ENCODE assay signal across 12 cellular contexts in genomic region chr6:37491161-37491829, GRCh38. TPM values are rescaled to one million over a fixed set of nuclear protein-coding genes. Genes with fewer than 3 reads are reported as not detected.
DNase-seq lines count a peak whose midpoint lies in the region; ATAC-seq, FAIRE-seq and TF ChIP-seq lines count a peak whose summit lies in the region.
"Had no signal": no experiment of that assay in that cellular context is flagged by ENCODE, and none has a peak within 500 bp of the region (broad histone marks: within the 10 kb centered on the region; RNA-seq: fewer than 3 reads in every experiment).

No MANE protein-coding gene starts in this region.

- no peak for DNase-seq in stimulated activated naive CD8-positive, alpha-beta T cell treated with anti-CD3 and anti-CD28 coated beads, Interleukin-15, Interleukin-2, amounts not matched to agents 100 U/mL and 50 U/mL, for 24 hours
- DNase-seq in activated CD4-positive, alpha-beta memory T cell treated with anti-CD3 and anti-CD28 coated beads for 36 hours, result peak; percentile 39
- DNase-seq in left lobe of liver (ENCODE audit: low spot score) (peak; percentile 69), stomach (peak; percentile 43), H54 (ENCODE audit: insufficient read length, low spot score) (no peak), NOMO-1 treated with DMSO at 0.1 percent for 48 hours (lab: John Stamatoyannopoulos, UW; ENCODE audit: unreplicated experiment) (no peak)
- no peak for DNase-seq in stimulated activated CD4-positive, alpha-beta T cell treated with anti-CD3 and anti-CD28 coated beads, Interleukin-4, amount 100 ng/mL, for 4 hours
- DNase-seq: GDM1, Kasumi-1, NCI-H2081 treated with DMSO at 0.1 percent for 48 hours had no signal

- H3K27me3 Mint-ChIP-seq in stimulated activated naive CD8-positive, alpha-beta T cell treated with anti-CD3 and anti-CD28 coated beads, Interleukin-15, Interleukin-2, amounts not matched to agents 100 ng/mL and 50 ng/mL, for 24 hours, result no peaks in the 10 kb centered on the region
- no peaks in the 10 kb centered on the region for H3K27me3 Mint-ChIP-seq in activated CD4-positive, alpha-beta memory T cell treated with anti-CD3 and anti-CD28 coated beads for 36 hours

- H3K27ac ChIP-seq in stomach, result no peak overlapping the region
- H3K27ac ChIP-seq: suprapubic skin had no signal

- no peak for FAIRE-seq in H54 (lab: Jason Lieb, UNC)

- no peaks in the 10 kb centered on the region for H3K9me3 ChIP-seq in stomach
- H3K9me3 ChIP-seq: suprapubic skin had no signal

- H3K4me3 ChIP-seq in stomach, result no peak overlapping the region
- H3K4me3 ChIP-seq: suprapubic skin had no signal

- H3K4me1 Mint-ChIP-seq in stimulated activated naive CD8-positive, alpha-beta T cell treated with anti-CD3 and anti-CD28 coated beads, Interleukin-15, Interleukin-2, amounts not matched to agents 100 ng/mL and 50 ng/mL, for 24 hours (ENCODE audit: low read depth), result peaks cover 83% of the 10 kb centered on the region
- peaks cover 80% of the 10 kb centered on the region for H3K4me1 Mint-ChIP-seq in activated CD4-positive, alpha-beta memory T cell treated with anti-CD3 and anti-CD28 coated beads for 36 hours (ENCODE audit: low read depth)

- WGBS in stomach, 5 donors, result 55 to 73% (median 59%) methylated on average over 10 to 12 of the region's 12 CpGs

- no peak for TF ChIP-seq CTCF in stomach (IDR thresholded peaks at IDR 0.05)

- no peak overlapping the region for H3K4me3 Mint-ChIP-seq in stimulated activated naive CD8-positive, alpha-beta T cell treated with anti-CD3 and anti-CD28 coated beads, Interleukin-15, Interleukin-2, amounts not matched to agents 100 ng/mL and 50 ng/mL, for 24 hours
- H3K4me3 Mint-ChIP-seq in activated CD4-positive, alpha-beta memory T cell treated with anti-CD3 and anti-CD28 coated beads for 36 hours, result no peak overlapping the region

- H3K27ac Mint-ChIP-seq in stimulated activated naive CD8-positive, alpha-beta T cell treated with anti-CD3 and anti-CD28 coated beads, Interleukin-15, Interleukin-2, amounts not matched to agents 100 ng/mL and 50 ng/mL, for 24 hours, result peak overlapping the region; percentile 15
- peak overlapping the region; percentile 76 for H3K27ac Mint-ChIP-seq in activated CD4-positive, alpha-beta memory T cell treated with anti-CD3 and anti-CD28 coated beads for 36 hours

- peaks cover 12% of the 10 kb centered on the region for H3K36me3 Mint-ChIP-seq in stimulated activated naive CD8-positive, alpha-beta T cell treated with anti-CD3 and anti-CD28 coated beads, Interleukin-15, Interleukin-2, amounts not matched to agents 100 ng/mL and 50 ng/mL, for 24 hours (ENCODE audit: low read depth)
- peaks cover 12% of the 10 kb centered on the region for H3K36me3 Mint-ChIP-seq in activated CD4-positive, alpha-beta memory T cell treated with anti-CD3 and anti-CD28 coated beads for 36 hours

- CTCF ChIA-PET in activated CD4-positive, alpha-beta memory T cell treated with anti-CD3 and anti-CD28 coated beads for 36 hours (lab: Charles Lee), result interaction anchor here (0.6 to 3.8 kb wide), 14 partner anchors 8 to 214 kb away, joined by 3 to 33 read pairs (median 6); partner anchors contain the start of gene CCDC167

- H3K27me3 ChIP-seq in stomach, result no peaks in the 10 kb centered on the region
- H3K27me3 ChIP-seq: suprapubic skin had no signal

- no peak for TF ChIP-seq EP300 in stomach (IDR thresholded peaks at IDR 0.05)

- H3K9me3 Mint-ChIP-seq in stimulated activated naive CD8-positive, alpha-beta T cell treated with anti-CD3 and anti-CD28 coated beads, Interleukin-15, Interleukin-2, amounts not matched to agents 100 ng/mL and 50 ng/mL, for 24 hours, result no peaks in the 10 kb centered on the region
- no peaks in the 10 kb centered on the region for H3K9me3 Mint-ChIP-seq in activated CD4-positive, alpha-beta memory T cell treated with anti-CD3 and anti-CD28 coated beads for 36 hours

- H3K36me3 ChIP-seq in stomach, result peaks cover 0 to 9% (median 6%) of the 10 kb centered on the region in 4 donors
- H3K36me3 ChIP-seq: suprapubic skin had no signal

- no peak for ATAC-seq in stimulated activated naive CD8-positive, alpha-beta T cell treated with anti-CD3 and anti-CD28 coated beads, Interleukin-15, Interleukin-2, amounts not matched to agents 100 U/mL and 50 U/mL, for 24 hours
- ATAC-seq in left lobe of liver, result peak; percentile 85

- TF ChIP-seq POLR2A in stomach (IDR thresholded peaks at IDR 0.05), result no peak
- TF ChIP-seq POLR2A in H54 (IDR thresholded peaks at IDR 0.05; ENCODE audit: low read depth, low read length), result no peak

- POLR2A ChIA-PET in activated CD4-positive, alpha-beta memory T cell treated with anti-CD3 and anti-CD28 coated beads for 36 hours (lab: Charles Lee), result interaction anchor here (0.9 to 2.9 kb wide), 6 partner anchors 10 to 199 kb away, joined by 3 to 24 read pairs (median 4); no protein-coding TSS in a partner anchor

- intact Hi-C loops in activated CD4-positive, alpha-beta memory T cell treated with anti-CD3 and anti-CD28 coated beads for 36 hours (cut with micrococcal nuclease), result loop anchor here (10.0 kb wide), 1 partner anchor 446 kb away; no protein-coding TSS in a partner anchor
- intact Hi-C loops in stomach (cut with DNase I; ENCODE audit: low total_unique reads), result no loop called here

- H3K4me1 ChIP-seq in stomach, result peaks cover 4 to 44% (median 12%) of the 10 kb centered on the region in 4 donors

RNA-seq across cellular contexts. Expression of gene CCDC167, which starts 8.4 kb away (rescaled TPM):
- 10 to 100 TPM; 60.4 to 65.2 TPM for total RNA-seq in activated CD4-positive, alpha-beta memory T cell treated with anti-CD3 and anti-CD28 coated beads for 36 hours
- total RNA-seq in left lobe of liver, result 25.1 TPM
- 10 to 100 TPM in 3 of 5 donors, 1 to 10 TPM in 1, not detected in 1; 4.2 to 46.9 (median 28.8) TPM for total RNA-seq in stomach
- polyA plus RNA-seq in stomach, result 10 to 100 TPM; 26.0 to 47.8 (median 42.5) TPM

RNA-seq across cellular contexts. Expression of gene CMTR1, which starts 58.3 kb away (rescaled TPM):
- total RNA-seq in activated CD4-positive, alpha-beta memory T cell treated with anti-CD3 and anti-CD28 coated beads for 36 hours, result 10 to 100 TPM; 69.2 to 70.1 TPM
- 17.8 TPM for total RNA-seq in left lobe of liver
- 100 to 1,000 TPM in 1 of 5 donors, 10 to 100 TPM in 4; 23.6 to 145 (median 26.4) TPM for total RNA-seq in stomach
- polyA plus RNA-seq in stomach, result 10 to 100 TPM in 1 of 3 donors, 1 to 10 TPM in 2; 6.3 to 14.1 (median 6.6) TPM

Comparison
In these comparisons a context has a peak if more than half of its experiments do, and no peak if none do; other contexts are left out.
1. DNase-seq: peak in activated CD4-positive, alpha-beta memory T cell treated with anti-CD3 and anti-CD28 coated beads for 36 hours (single experiment), left lobe of liver (single experiment) and stomach (single experiment); none in stimulated activated naive CD8-positive, alpha-beta T cell treated with anti-CD3 and anti-CD28 coated beads, Interleukin-15, Interleukin-2, amounts not matched to agents 100 U/mL and 50 U/mL, for 24 hours (single experiment), H54 (single experiment), stimulated activated CD4-positive, alpha-beta T cell treated with anti-CD3 and anti-CD28 coated beads, Interleukin-4, amount 100 ng/mL, for 4 hours (0 of 2) and NOMO-1 treated with DMSO at 0.1 percent for 48 hours (single experiment).